8 cellular contexts compared by ENCODE assay signal in genomic region chr19:6279931-6280591, GRCh38. TPM values are rescaled to one million over a fixed set of nuclear protein-coding genes. Genes with fewer than 3 reads are reported as not detected.
DNase-seq lines count a peak whose midpoint lies in the region; ATAC-seq and TF ChIP-seq lines count a peak whose summit lies in the region.

TSS of gene MLLT1 (minus strand) at chr19:6279975. CDS start at chr19:6279784, 191 bp downstream.

- H3K9me2 ChIP-seq in HCT116 (ENCODE audit: insufficient read depth) = no peaks in the 10 kb centered on the region

- TF ChIP-seq EP300 in gastroesophageal sphincter (IDR thresholded peaks at IDR 0.05) = no peak

- TF ChIP-seq POLR2A in HCT116 (IDR thresholded peaks at IDR 0.05; ENCODE audit: borderline replicate concordance, extremely low read depth, insufficient read depth, insufficient read length) (no peak), gastroesophageal sphincter (IDR thresholded peaks at IDR 0.05) (peak; percentile 28 to 58)

- peak; percentile 98 for ATAC-seq in HCT116
- ATAC-seq in gastroesophageal sphincter = peak; percentile 99

- H3K9ac ChIP-seq in HCT116 (ENCODE audit: low read length) = peak within 1 kb of the TSS; percentile 88

- H3K9me3 Mint-ChIP-seq in activated naive CD4-positive, alpha-beta T cell treated with anti-CD3 and anti-CD28 coated beads for 36 hours = no peaks in the 10 kb centered on the region

- TF ChIP-seq CTCF in HCT116 (IDR thresholded peaks at IDR 0.05 in 2 of 3, conservative IDR thresholded peaks at IDR 0.05 in 1 of 3; ENCODE audit: borderline replicate concordance in 1 of 3, insufficient read depth in 1 of 3, low read depth in 2 of 3, low read length in 2 of 3) (peak in 2 of 3 experiments; percentile 52 to 63; a peak in 4 of 6 replicates), gastroesophageal sphincter (IDR thresholded peaks at IDR 0.05) (peak in 3 of 4 experiments; percentile 44 to 91 (median 61))

- peaks cover 33% of the 10 kb centered on the region for H3K4me1 Mint-ChIP-seq in activated naive CD4-positive, alpha-beta T cell treated with anti-CD3 and anti-CD28 coated beads for 36 hours (ENCODE audit: low read depth)

- WGBS in gastroesophageal sphincter (ENCODE audit: low coverage in 1 of 2), 2 donors = 20 to 47% methylated on average over 3 to 6 of the region's 66 CpGs

- H3K36me3 Mint-ChIP-seq in activated naive CD4-positive, alpha-beta T cell treated with anti-CD3 and anti-CD28 coated beads for 36 hours (ENCODE audit: low read depth) = peaks cover 6% of the 10 kb centered on the region

- peak; percentile 27; the same call in 1 of the 2 replicates for TF ChIP-seq RAD21 in HCT116 (IDR thresholded peaks at IDR 0.05; ENCODE audit: low read depth)

- RAD21 ChIA-PET in HCT116 (lab: Charles Lee; ENCODE audit: low non-redundant PET in 1 of 2, low total read pairs in 2 of 2, uncharacterized antibody in 2 of 2, unreplicated experiment in 2 of 2) = no interaction called here

- POLR2A ChIA-PET in HCT116 (lab: Charles Lee) = no interaction called here

- no peak within 1 kb of the TSS for H2AFZ ChIP-seq in HCT116 (ENCODE audit: low read depth, low read length, poor library complexity, severe bottlenecking)

- peak within 1 kb of the TSS; percentile 77 for H3K27ac ChIP-seq in HCT116 (ENCODE audit: low read depth, low read length)
- H3K27ac ChIP-seq in gastroesophageal sphincter = peak within 1 kb of the TSS; percentile 39 to 88 (median 85)

- H3K27me3 ChIP-seq in HCT116 (ENCODE audit: insufficient read depth, low read length) = no peaks in the 10 kb centered on the region
- no peaks in the 10 kb centered on the region for H3K27me3 ChIP-seq in gastroesophageal sphincter

- H3K4me3 ChIP-seq in HCT116 (replicated peaks in 1 of 2; ENCODE audit: low read depth in 1 of 2, low read length in 2 of 2) (peak within 1 kb of the TSS; percentile 90 to 92), gastroesophageal sphincter (peak within 1 kb of the TSS; percentile 73 to 90)

- H3K36me3 ChIP-seq in HCT116 (ENCODE audit: control insufficient read depth in 1 of 2, insufficient read depth in 2 of 2, low read length in 2 of 2) (peaks cover 7 to 8% of the 10 kb centered on the region in 2 experiments; a peak in 2 of 4 replicates), gastroesophageal sphincter (no peaks in the 10 kb centered on the region)

- CTCF ChIA-PET in HCT116 (lab: Charles Lee) = no interaction called here
- CTCF ChIA-PET in activated naive CD4-positive, alpha-beta T cell treated with anti-CD3 and anti-CD28 coated beads for 36 hours (lab: Charles Lee) = no interaction called here

- H3K27me3 Mint-ChIP-seq in activated naive CD4-positive, alpha-beta T cell treated with anti-CD3 and anti-CD28 coated beads for 36 hours (ENCODE audit: low read depth) = no peaks in the 10 kb centered on the region

- peak within 1 kb of the TSS; percentile 87 for H3K27ac Mint-ChIP-seq in activated naive CD4-positive, alpha-beta T cell treated with anti-CD3 and anti-CD28 coated beads for 36 hours

- peak; percentile 100 for DNase-seq in GM03348 (ENCODE audit: low spot score)
- DNase-seq in HCT116 (ENCODE audit: low read depth, low spot score) = peak; percentile 89
- peak; percentile 96 for DNase-seq in MV-4-11 (lab: John Stamatoyannopoulos, UW)
- DNase-seq in SK-N-DZ (ENCODE audit: low spot score) = peak; percentile 91
- DNase-seq in activated naive CD4-positive, alpha-beta T cell treated with anti-CD3 and anti-CD28 coated beads for 36 hours = peak; percentile 97
- DNase-seq in non-pigmented ciliary epithelial cell (ENCODE audit: low read depth) = peak; percentile 77
- peak; percentile 94 for DNase-seq in superior temporal gyrus (ENCODE audit: extremely low spot score)

- no peaks in the 10 kb centered on the region for H3K9me3 ChIP-seq in HCT116 (ENCODE audit: control insufficient read depth in 1 of 2, insufficient read depth in 1 of 2, low read depth in 1 of 2, low read length in 2 of 2)
- no peaks in the 10 kb centered on the region for H3K9me3 ChIP-seq in gastroesophageal sphincter

- H3K79me2 ChIP-seq in HCT116 (ENCODE audit: insufficient read depth, low read length) = peaks cover 44% of the 10 kb centered on the region

- H3K4me1 ChIP-seq in HCT116 (ENCODE audit: control insufficient read depth in 1 of 2, insufficient read depth in 2 of 2, low read length in 2 of 2) = peaks cover 8 to 13% of the 10 kb centered on the region in 2 experiments
- peaks cover 0 to 47% (median 33%) of the 10 kb centered on the region in 3 donors for H3K4me1 ChIP-seq in gastroesophageal sphincter

- peak within 1 kb of the TSS; percentile 97 for H3K4me2 ChIP-seq in HCT116 (ENCODE audit: low read length)

- H4K20me1 ChIP-seq in HCT116 (ENCODE audit: insufficient read depth) = no peaks in the 10 kb centered on the region

- intact Hi-C loops in HCT116 (cut with micrococcal nuclease) = no loop called here
- intact Hi-C loops in activated naive CD4-positive, alpha-beta T cell treated with anti-CD3 and anti-CD28 coated beads for 36 hours (cut with micrococcal nuclease) = loop anchor here (1.0 to 10.0 kb wide), 3 partner anchors 92 to 225 kb away; partner anchors contain the start of genes ALKBH7 and TUBB4A

- peak within 1 kb of the TSS; percentile 94 for H3K4me3 Mint-ChIP-seq in activated naive CD4-positive, alpha-beta T cell treated with anti-CD3 and anti-CD28 coated beads for 36 hours

- BruUV-seq in HCT116 (replicated peaks; lab: Mats Ljungman, UMichigan) = no TSS peak

TF ChIP-seq in HCT116, 20 proteins besides CTCF, POLR2A, EP300 and RAD21 (continues in another document):
- TF ChIP-seq EGR1 (IDR thresholded peaks at IDR 0.05; ENCODE audit: low read depth) (peak; percentile 29; the same call in 1 of the 2 replicates), EZH2phosphoT487 (IDR thresholded peaks at IDR 0.05; ENCODE audit: borderline replicate concordance) (no peak), CEBPB (IDR thresholded peaks at IDR 0.05; ENCODE audit: low read depth) (no peak), ZBTB33 (IDR thresholded peaks at IDR 0.05; ENCODE audit: extremely low read depth, insufficient replicate concordance, low read length) (no peak), SIN3A (IDR thresholded peaks at IDR 0.05; ENCODE audit: low read depth) (no peak), SP1 (IDR thresholded peaks at IDR 0.05; ENCODE audit: low read depth) (peak; percentile 94), JUND (IDR thresholded peaks at IDR 0.05) (no peak), SRF (IDR thresholded peaks at IDR 0.05; ENCODE audit: low read depth) (no peak), ZNF274 (IDR thresholded peaks at IDR 0.05; ENCODE audit: low read depth, low read length) (no peak), MAX (IDR thresholded peaks at IDR 0.05) (peak; percentile 98), ATF3 (IDR thresholded peaks at IDR 0.05) (no peak), FOSL1 (IDR thresholded peaks at IDR 0.05; ENCODE audit: low read depth) (no peak), EZH2 (IDR thresholded peaks at IDR 0.05) (no peak), ZFX (IDR thresholded peaks at IDR 0.05) (no peak), TCF7L2 (IDR thresholded peaks at IDR 0.05; ENCODE audit: borderline replicate concordance, extremely low read depth, insufficient read depth, insufficient read length) (no peak), YY1 (IDR thresholded peaks at IDR 0.05; ENCODE audit: extremely low read depth, insufficient replicate concordance, low read depth, low read length) (peak; percentile 30), ELF1 (IDR thresholded peaks at IDR 0.05; ENCODE audit: borderline replicate concordance, low read depth) (no peak)

RNA-seq across cellular contexts. Expression of gene MLLT1, which starts in this region (rescaled TPM):
- 55.0 TPM for total RNA-seq in HCT116 (2021; ENCODE audit: unreplicated experiment)
- 29.0 and 31.3 TPM in 2 replicates for polyA plus RNA-seq in HCT116 (2012)
- 19.5 and 20.8 TPM in 2 replicates for polyA plus RNA-seq in SK-N-DZ (2014; cell fraction: cytosol; rRNA removed)
- 29.7 and 33.5 TPM in 2 replicates for polyA plus RNA-seq in SK-N-DZ (2014; cell fraction: nucleus; rRNA removed)
- total RNA-seq in activated naive CD4-positive, alpha-beta T cell treated with anti-CD3 and anti-CD28 coated beads for 36 hours = 10 to 100 TPM; 30.6 to 31.3 TPM
- total RNA-seq in gastroesophageal sphincter = 10 to 100 TPM; 21.4 to 42.5 (median 23.8) TPM

Comparison
In these comparisons a context has a peak if more than half of its experiments do, and no peak if none do; other contexts are left out.
1. Peak in every context shown above with its lines: DNase-seq, ATAC-seq, H3K4me3 ChIP-seq and H3K27ac ChIP-seq.